In the genomic region with DNA sequence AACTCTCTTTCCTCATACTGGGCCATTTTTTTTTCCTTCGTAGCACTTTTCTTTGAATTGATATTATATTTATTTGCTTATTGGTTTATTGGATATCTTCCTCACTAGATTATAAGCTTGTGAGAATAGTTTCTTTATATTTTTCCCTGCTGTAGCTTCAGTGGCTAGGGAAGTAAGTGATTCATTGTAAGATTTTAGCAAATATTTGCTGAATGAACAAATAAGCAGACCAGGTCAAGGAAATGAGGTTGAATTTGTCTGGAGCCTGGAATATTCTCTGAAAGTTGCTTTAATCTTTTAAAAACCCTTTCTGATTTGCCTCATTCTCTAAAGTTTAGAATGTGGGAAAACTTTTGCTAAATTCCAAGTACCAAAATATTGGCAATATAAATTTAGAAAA, we compare ENCODE assay signal across 1 cellular context.
TF ChIP-seq lines count a peak whose summit lies in the region.

No MANE protein-coding gene starts in this region.

TF ChIP-seq in GM23338, 12 proteins besides CTCF, POLR2A, EP300 and RAD21 (continued from another document):
- TF ChIP-seq EZH2 (IDR thresholded peaks at IDR 0.05; ENCODE audit: low read depth, unreplicated experiment): no peak
- TF ChIP-seq ZNF462 (CRISPR knock-in tag; IDR thresholded peaks at IDR 0.05): no peak
- no peak for TF ChIP-seq ZNF114 (CRISPR knock-in tag; IDR thresholded peaks at IDR 0.05)
- no peak for TF ChIP-seq ZNF331 (CRISPR knock-in tag; IDR thresholded peaks at IDR 0.05; ENCODE audit: low read depth)
